In genomic region chr17:78276098-78276497, GRCh38 we compare ENCODE assay signal across 15 cellular contexts. TPM values are rescaled to one million over a fixed set of nuclear protein-coding genes. Genes with fewer than 3 reads are reported as not detected.
DNase-seq lines count a peak whose midpoint lies in the region; ATAC-seq and TF ChIP-seq lines count a peak whose summit lies in the region.
"Had no signal": no experiment of that assay in that cellular context is flagged by ENCODE, and none has a peak within 500 bp of the region (broad histone marks: within the 10 kb centered on the region; RNA-seq: fewer than 3 reads in every experiment).

No MANE protein-coding gene starts in this region.

- H3K9ac ChIP-seq in KMS-11 = peak overlapping the region; percentile 34; the same call in 1 of the 2 replicates

- H3K36me3 ChIP-seq in KMS-11 (ENCODE audit: insufficient read depth) = no peaks in the 10 kb centered on the region
- peaks cover 11% of the 10 kb centered on the region for H3K36me3 ChIP-seq in thymus (ENCODE audit: control insufficient read depth, insufficient read depth)

- no peaks in the 10 kb centered on the region for H4K20me1 ChIP-seq in KMS-11 (ENCODE audit: insufficient read depth)

- H3K27ac Mint-ChIP-seq in activated naive CD4-positive, alpha-beta T cell treated with anti-CD3 and anti-CD28 coated beads for 36 hours = peak overlapping the region; percentile 54

- no peaks in the 10 kb centered on the region for H3K9me3 Mint-ChIP-seq in activated naive CD4-positive, alpha-beta T cell treated with anti-CD3 and anti-CD28 coated beads for 36 hours

- WGBS in thymus = 60% methylated on average over 7 of the region's 7 CpGs

- peaks cover 94% of the 10 kb centered on the region for H3K4me1 ChIP-seq in KMS-11 (ENCODE audit: low read depth, poor library complexity, severe bottlenecking)
- H3K4me1 ChIP-seq in thymus (ENCODE audit: control insufficient read depth, insufficient read depth, low read length) = peaks cover 61% of the 10 kb centered on the region

- H3K27ac ChIP-seq in KMS-11 = peak overlapping the region; percentile 71
- H3K27ac ChIP-seq in thymus (ENCODE audit: low read depth) = peak overlapping the region; percentile 92

- intact Hi-C loops in activated naive CD4-positive, alpha-beta T cell treated with anti-CD3 and anti-CD28 coated beads for 36 hours (cut with micrococcal nuclease) = no loop called here

- H3K4me2 ChIP-seq in KMS-11 = peak overlapping the region; percentile 86

- H3K27me3 ChIP-seq in KMS-11 (ENCODE audit: insufficient read depth, low read depth) = no peaks in the 10 kb centered on the region
- H3K27me3 ChIP-seq in thymus (ENCODE audit: control insufficient read depth, insufficient read depth) = no peaks in the 10 kb centered on the region

- H3K4me3 Mint-ChIP-seq in activated naive CD4-positive, alpha-beta T cell treated with anti-CD3 and anti-CD28 coated beads for 36 hours = peak overlapping the region; percentile 9

- no peak overlapping the region; the same call in 1 of the 2 replicates for H2AFZ ChIP-seq in KMS-11 (ENCODE audit: low read depth)

- TF ChIP-seq CTCF in KMS-11 (conservative IDR thresholded peaks at IDR 0.05; ENCODE audit: low read depth, low read length) = 0 out of 2 replicates have a peak, but pooled peaks have one; percentile 17

- H3K27me3 Mint-ChIP-seq in activated naive CD4-positive, alpha-beta T cell treated with anti-CD3 and anti-CD28 coated beads for 36 hours (ENCODE audit: low read depth) = no peaks in the 10 kb centered on the region

- peak; percentile 44 for ATAC-seq in GM21619 (IDR thresholded peaks at IDR 0.05; ENCODE audit: unreplicated experiment)

- H3K4me1 Mint-ChIP-seq in activated naive CD4-positive, alpha-beta T cell treated with anti-CD3 and anti-CD28 coated beads for 36 hours (ENCODE audit: low read depth) = peaks cover 47% of the 10 kb centered on the region

- no peak overlapping the region for H3K4me3 ChIP-seq in KMS-11 (IDR thresholded peaks at IDR 0.05; ENCODE audit: insufficient read depth, low read depth, low read length)
- H3K4me3 ChIP-seq in thymus (ENCODE audit: low read length) = peak overlapping the region; percentile 28

- CTCF ChIA-PET in activated naive CD4-positive, alpha-beta T cell treated with anti-CD3 and anti-CD28 coated beads for 36 hours (lab: Charles Lee) = interaction anchor here (0.6 to 0.8 kb wide), 4 partner anchors 13 to 164 kb away, joined by 3 to 4 read pairs (median 4); no protein-coding TSS in a partner anchor

- H3K9me3 ChIP-seq in thymus (ENCODE audit: control insufficient read depth) = peaks cover 2% of the 10 kb centered on the region

- H3K79me2 ChIP-seq in KMS-11 (ENCODE audit: insufficient read depth, low read depth) = 0 out of 2 replicates have a peak, but pooled peaks cover 4% of the 10 kb centered on the region

- no peaks in the 10 kb centered on the region for H3K36me3 Mint-ChIP-seq in activated naive CD4-positive, alpha-beta T cell treated with anti-CD3 and anti-CD28 coated beads for 36 hours (ENCODE audit: low read depth)

- DNase-seq in activated naive CD4-positive, alpha-beta T cell treated with anti-CD3 and anti-CD28 coated beads for 36 hours = peak; percentile 35
- no peak for DNase-seq in activated naive CD4-positive, alpha-beta T cell treated with anti-CD3 and anti-CD28 coated beads, Interleukin-2, amount 50 U/mL, for 16 hours
- no peak for DNase-seq in GDM1 (lab: John Stamatoyannopoulos, UW)
- no peak for DNase-seq in C1 segment of cervical spinal cord (lab: John Stamatoyannopoulos, UW)
- no peak for DNase-seq in NCI-H1436 (lab: John Stamatoyannopoulos, UW)
- DNase-seq: central memory CD4-positive, alpha-beta T cell; DMS53; glutamatergic neuron; NCI-H226 had no signal

RNA-seq across cellular contexts. Expression of gene TMEM235, which starts 44.7 kb away (rescaled TPM):
- not detected for total RNA-seq in activated naive CD4-positive, alpha-beta T cell treated with anti-CD3 and anti-CD28 coated beads for 36 hours
- polyA plus RNA-seq in thymus = 0.50 TPM
- total RNA-seq: kidney epithelial cell, pulmonary artery endothelial cell, ureter had no signal
